In genomic region chr14:59274991-59275391, GRCh38 we compare ENCODE assay signal across 8 cellular contexts.
DNase-seq lines count a peak whose midpoint lies in the region; ATAC-seq and TF ChIP-seq lines count a peak whose summit lies in the region.

No MANE protein-coding gene starts in this region.

- H3K9me3 ChIP-seq in DND-41 (ENCODE audit: insufficient read depth, low read length, severe bottlenecking) (no peaks in the 10 kb centered on the region), ascending aorta (no peaks in the 10 kb centered on the region)

- H3K36me3 ChIP-seq in DND-41 (ENCODE audit: insufficient read depth, low read length) (no peaks in the 10 kb centered on the region), ascending aorta (no peaks in the 10 kb centered on the region)

- H3K4me1 ChIP-seq in DND-41 (ENCODE audit: insufficient read depth, low read length) (no peaks in the 10 kb centered on the region), ascending aorta (peaks cover 13 to 47% of the 10 kb centered on the region in 2 donors)

- H3K4me2 ChIP-seq in DND-41 (ENCODE audit: insufficient read depth, low read length) = no peak overlapping the region

- H3K4me3 ChIP-seq in DND-41 (ENCODE audit: low read depth in 1 of 2, low read length in 2 of 2) (no peak overlapping the region), ascending aorta (no peak overlapping the region)

- H3K9ac ChIP-seq in DND-41 (ENCODE audit: low read depth, low read length) = no peak overlapping the region

- DNase-seq in DND-41 = no peak
- peak; percentile 34 for DNase-seq in HK-2 (ENCODE audit: unreplicated experiment)
- no peak for DNase-seq in ascending aorta (ENCODE audit: low spot score in 2 of 2)
- DNase-seq in natural killer cell treated with Interleukin-12 subunit alpha and Interleukin-12 subunit beta and Interleukin-15 and Interleukin-18, amount 100 ng/mL, for 72 hours (ENCODE audit: low spot score) = no peak
- DNase-seq in type B pancreatic cell (ENCODE audit: extremely low spot score, unreplicated experiment) = no peak
- DNase-seq in DMS114 treated with DMSO at 0.1 percent for 48 hours (lab: John Stamatoyannopoulos, UW; ENCODE audit: unreplicated experiment) = no peak
- DNase-seq in activated CD4-positive, alpha-beta T cell treated with anti-CD3 and anti-CD28 coated beads, Interleukin-2, amount 50 U/mL, for 4 hours = no peak

- H3K36me3 Mint-ChIP-seq in natural killer cell treated with Interleukin-12 subunit alpha and Interleukin-12 subunit beta and Interleukin-15 and Interleukin-18, amount 100 ng/mL, for 72 hours = no peaks in the 10 kb centered on the region
- peaks cover 16% of the 10 kb centered on the region for H3K36me3 Mint-ChIP-seq in type B pancreatic cell

- peaks cover 22% of the 10 kb centered on the region in 2 donors for H3K4me1 Mint-ChIP-seq in natural killer cell treated with Interleukin-12 subunit alpha and Interleukin-12 subunit beta and Interleukin-15 and Interleukin-18, amount 100 ng/mL, for 72 hours (ENCODE audit: low read depth in 2 of 2)
- H3K4me1 Mint-ChIP-seq in type B pancreatic cell (ENCODE audit: unreplicated experiment) = peaks cover 22% of the 10 kb centered on the region

- H3K27me3 ChIP-seq in DND-41 (ENCODE audit: insufficient read depth, low read length, poor library complexity) (no peaks in the 10 kb centered on the region), ascending aorta (no peaks in the 10 kb centered on the region)

- ATAC-seq in DND-41 (ENCODE audit: insufficient read depth, low read depth) = 0 out of 3 replicates have a peak, but pooled peaks have one; percentile 42
- peak; percentile 52 for ATAC-seq in GM21381 (IDR thresholded peaks at IDR 0.05; ENCODE audit: unreplicated experiment)
- no peak for ATAC-seq in natural killer cell treated with Interleukin-12 subunit alpha and Interleukin-12 subunit beta and Interleukin-15 and Interleukin-18, amount 100 ng/mL, for 72 hours

- no peaks in the 10 kb centered on the region for H3K79me2 ChIP-seq in DND-41 (ENCODE audit: insufficient read depth, low read length)

- intact Hi-C loops in ascending aorta (cut with DNase I) = loop anchor here (2.0 to 10.0 kb wide), 4 partner anchors 20 to 83 kb away; no protein-coding TSS in a partner anchor

- peak overlapping the region; percentile 48 for H3K4me3 Mint-ChIP-seq in natural killer cell treated with Interleukin-12 subunit alpha and Interleukin-12 subunit beta and Interleukin-15 and Interleukin-18, amount 100 ng/mL, for 72 hours
- H3K4me3 Mint-ChIP-seq in type B pancreatic cell = no peak overlapping the region

- peak overlapping the region; percentile 55 to 72 for H3K27ac Mint-ChIP-seq in natural killer cell treated with Interleukin-12 subunit alpha and Interleukin-12 subunit beta and Interleukin-15 and Interleukin-18, amount 100 ng/mL, for 72 hours
- H3K27ac Mint-ChIP-seq in type B pancreatic cell = no peak overlapping the region

- no peaks in the 10 kb centered on the region for H3K27me3 Mint-ChIP-seq in natural killer cell treated with Interleukin-12 subunit alpha and Interleukin-12 subunit beta and Interleukin-15 and Interleukin-18, amount 100 ng/mL, for 72 hours
- no peaks in the 10 kb centered on the region for H3K27me3 Mint-ChIP-seq in type B pancreatic cell

- TF ChIP-seq CTCF in DND-41 (IDR thresholded peaks at IDR 0.05; ENCODE audit: borderline replicate concordance, extremely low read depth, low read length, poor library complexity, severe bottlenecking) (no peak), ascending aorta (IDR thresholded peaks at IDR 0.05) (no peak), type B pancreatic cell (conservative IDR thresholded peaks at IDR 0.05) (no peak)

- H2AFZ ChIP-seq in DND-41 (ENCODE audit: low read depth, low read length) = no peak overlapping the region

- no peaks in the 10 kb centered on the region for H4K20me1 ChIP-seq in DND-41 (ENCODE audit: insufficient read depth, low read length)

- no peaks in the 10 kb centered on the region for H3K9me3 Mint-ChIP-seq in natural killer cell treated with Interleukin-12 subunit alpha and Interleukin-12 subunit beta and Interleukin-15 and Interleukin-18, amount 100 ng/mL, for 72 hours
- H3K9me3 Mint-ChIP-seq in type B pancreatic cell = no peaks in the 10 kb centered on the region

- H3K27ac ChIP-seq in DND-41 (ENCODE audit: low read length) (no peak overlapping the region), ascending aorta (peak overlapping the region; percentile 76 to 82)

Comparison
In these comparisons a context has a peak if more than half of its experiments do, and no peak if none do; other contexts are left out.
1. ATAC-seq: peak in DND-41 (single experiment) and GM21381 (single experiment); none in natural killer cell treated with Interleukin-12 subunit alpha and Interleukin-12 subunit beta and Interleukin-15 and Interleukin-18, amount 100 ng/mL, for 72 hours (0 of 2).